Comparison of ENCODE assay signal across 3 cellular contexts in genomic region chr9:98530275-98530674, GRCh38.
"Had no signal": no experiment of that assay in that cellular context is flagged by ENCODE, and none has a peak within 500 bp of the region (broad histone marks: within the 10 kb centered on the region; RNA-seq: fewer than 3 reads in every experiment).

No MANE protein-coding gene starts in this region.

- ATAC-seq: GM12878 had no signal

- H3K4me3 ChIP-seq: GM12878 had no signal

- DNase-seq: GDM1, GF-D8 had no signal
